Comparison of ENCODE assay signal across 8 cellular contexts in the genomic region with DNA sequence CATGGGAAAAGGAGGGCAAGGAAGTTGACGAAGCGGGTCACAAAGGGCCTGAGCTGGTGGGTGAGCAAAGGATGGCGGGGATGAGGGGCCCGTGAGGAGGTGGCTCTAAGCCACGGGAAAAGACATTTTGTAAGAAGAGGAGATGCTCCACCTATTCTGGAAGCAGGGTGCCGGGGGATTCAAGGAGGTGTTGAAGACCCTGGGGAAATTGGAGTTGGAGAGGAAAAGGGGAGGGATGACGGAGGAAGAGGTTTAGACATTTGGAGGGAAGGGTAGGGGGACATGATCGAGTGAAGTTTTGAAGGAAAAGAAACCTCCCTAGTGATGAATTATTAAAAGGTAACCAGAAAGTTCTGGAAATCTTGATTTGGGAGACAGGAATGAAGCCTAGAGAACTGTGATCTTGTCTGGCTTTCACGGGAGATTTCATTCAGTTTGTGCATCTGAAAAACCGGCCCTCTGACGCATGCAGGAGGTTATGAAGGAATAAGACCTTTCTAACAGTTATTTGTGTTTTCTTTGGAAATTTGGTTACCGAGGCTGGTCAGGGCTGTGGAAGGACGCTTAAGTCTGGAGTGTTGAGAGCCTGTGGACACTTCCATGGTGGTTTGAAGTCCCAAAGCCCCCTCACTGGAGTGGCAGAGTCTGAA. TPM values are rescaled to one million over a fixed set of nuclear protein-coding genes. Genes with fewer than 3 reads are reported as not detected.
DNase-seq lines count a peak whose midpoint lies in the region; ATAC-seq, FAIRE-seq and TF ChIP-seq lines count a peak whose summit lies in the region.

No MANE protein-coding gene starts in this region.

- dilution Hi-C loops in endothelial cell of umbilical vein (cut with MboI; ENCODE audit: extremely low pct_ligation_motif_present, low sequenced_read_pairs), result no loop called here

- H2AFZ ChIP-seq in endothelial cell of umbilical vein (ENCODE audit: low read depth, low read length) (peak overlapping the region; percentile 76), osteoblast (ENCODE audit: low read length) (peak overlapping the region; percentile 81)

- peaks cover 15% of the 10 kb centered on the region for H3K36me3 ChIP-seq in NT2/D1 (ENCODE audit: insufficient read depth, insufficient read length, low read length)
- no peaks in the 10 kb centered on the region for H3K36me3 ChIP-seq in endothelial cell of umbilical vein (ENCODE audit: control insufficient read depth in 2 of 2, extremely low read depth in 1 of 2, insufficient read depth in 2 of 2, low read length in 2 of 2)
- H3K36me3 ChIP-seq in osteoblast (ENCODE audit: insufficient read depth, low read length), result no peaks in the 10 kb centered on the region

- H3K4me3 ChIP-seq in NT2/D1 (ENCODE audit: insufficient read length, low read depth), result peak overlapping the region; percentile 85
- H3K4me3 ChIP-seq in endothelial cell of umbilical vein (replicated peaks in 1 of 3; ENCODE audit: insufficient read depth in 1 of 3, low read depth in 1 of 3, low read length in 3 of 3), result peak overlapping the region; percentile 34 to 79 (median 42)
- peak overlapping the region; percentile 75 for H3K4me3 ChIP-seq in osteoblast (ENCODE audit: insufficient read depth, low read length)

- intact Hi-C loops in endothelial cell of umbilical vein (cut with micrococcal nuclease), result no loop called here

- ATAC-seq in HG03095 (IDR thresholded peaks at IDR 0.05; ENCODE audit: unreplicated experiment) (no peak), HG03378 (IDR thresholded peaks at IDR 0.05; ENCODE audit: unreplicated experiment) (no peak)

- DNase-seq in NT2/D1 (ENCODE audit: low read depth, low spot score) (no peak), endothelial cell of umbilical vein (ENCODE audit: low read depth, low spot score) (no peak), osteoblast (ENCODE audit: insufficient read length, low spot score, missing footprints) (peak; percentile 92), NK-92 (lab: John Stamatoyannopoulos, UW; ENCODE audit: unreplicated experiment) (no peak)
- no peak for DNase-seq in stimulated activated CD4-positive, alpha-beta T cell treated with anti-CD3 and anti-CD28 coated beads, Interleukin-1b, Interleukin-23, amount 100 ng/mL, for 48 hours

- no TSS peak for BruUV-seq in endothelial cell of umbilical vein (replicated peaks; lab: Mats Ljungman, UMichigan)

- H3K9me3 ChIP-seq in NT2/D1 (ENCODE audit: insufficient read depth, low read length), result no peaks in the 10 kb centered on the region
- no peaks in the 10 kb centered on the region for H3K9me3 ChIP-seq in endothelial cell of umbilical vein (replicated peaks; ENCODE audit: control insufficient read depth, insufficient read depth, low read length)
- H3K9me3 ChIP-seq in osteoblast (ENCODE audit: low read depth, low read length), result no peaks in the 10 kb centered on the region

- TF ChIP-seq CTCF in C4-2B (conservative IDR thresholded peaks at IDR 0.05), result no peak
- TF ChIP-seq CTCF in endothelial cell of umbilical vein (IDR thresholded peaks at IDR 0.05; ENCODE audit: extremely low read depth in 1 of 2, insufficient read depth in 1 of 2, low read depth in 1 of 2, low read length in 2 of 2), result no peak
- TF ChIP-seq CTCF in osteoblast (IDR thresholded peaks at IDR 0.05; ENCODE audit: extremely low read depth, low read depth, low read length), result no peak

- H3K79me2 ChIP-seq in endothelial cell of umbilical vein (ENCODE audit: control insufficient read depth, insufficient read depth, low read length) (no peaks in the 10 kb centered on the region), osteoblast (ENCODE audit: insufficient read depth, low read length) (no peaks in the 10 kb centered on the region)

- CTCF ChIA-PET in endothelial cell of umbilical vein (lab: Charles Lee), result interaction anchor here (1.5 to 3.9 kb wide), 2 partner anchors 20 to 27 kb away, joined by 8 to 32 read pairs; no protein-coding TSS in a partner anchor

- H3K4me2 ChIP-seq in endothelial cell of umbilical vein (ENCODE audit: insufficient read depth, low read length) (peak overlapping the region; percentile 75), osteoblast (ENCODE audit: insufficient read depth, low read length) (peak overlapping the region; percentile 77)

- H3K27me3 ChIP-seq in NT2/D1 (ENCODE audit: insufficient read depth, insufficient read length), result peaks cover 46% of the 10 kb centered on the region
- H3K27me3 ChIP-seq in endothelial cell of umbilical vein (ENCODE audit: control insufficient read depth in 2 of 2, insufficient read depth in 2 of 2, low read length in 2 of 2), result peaks cover 3 to 11% of the 10 kb centered on the region in 2 experiments
- peaks cover 13% of the 10 kb centered on the region for H3K27me3 ChIP-seq in osteoblast (ENCODE audit: insufficient read depth, low read length)

- H3K27ac ChIP-seq in C4-2B (peak overlapping the region; percentile 50; the same call in 1 of the 2 replicates), endothelial cell of umbilical vein (ENCODE audit: insufficient read depth, low read depth, low read length) (no peak overlapping the region), osteoblast (ENCODE audit: low read depth, low read length) (no peak overlapping the region)

- H4K20me1 ChIP-seq in endothelial cell of umbilical vein (replicated peaks; ENCODE audit: control insufficient read depth, extremely low read depth, insufficient read depth, low read length) (no peaks in the 10 kb centered on the region), osteoblast (ENCODE audit: insufficient read depth, low read length) (peaks cover 17% of the 10 kb centered on the region)

- no peak for FAIRE-seq in endothelial cell of umbilical vein (lab: Jason Lieb, UNC)

- POLR2A ChIA-PET in endothelial cell of umbilical vein (lab: Charles Lee), result no interaction called here

- H3K4me1 ChIP-seq in NT2/D1 (ENCODE audit: insufficient read depth, insufficient read length) (peaks cover 3% of the 10 kb centered on the region), endothelial cell of umbilical vein (ENCODE audit: control insufficient read depth, extremely low read depth, insufficient read depth, low read length) (peaks cover 4% of the 10 kb centered on the region), osteoblast (ENCODE audit: insufficient read depth, low read length) (peaks cover 6% of the 10 kb centered on the region)

- H3K9ac ChIP-seq in NT2/D1 (ENCODE audit: insufficient read length, low read depth) (peak overlapping the region; percentile 95), endothelial cell of umbilical vein (replicated peaks; ENCODE audit: extremely low read depth, insufficient read depth, low read length) (peak overlapping the region; percentile 47)

- no peak for TF ChIP-seq POLR2A in endothelial cell of umbilical vein (IDR thresholded peaks at IDR 0.05; ENCODE audit: low read depth, low read length)

- no peaks in the 10 kb centered on the region for H3K9me1 ChIP-seq in endothelial cell of umbilical vein (replicated peaks; ENCODE audit: control insufficient read depth, extremely low read depth, insufficient read depth, low read length)

TF ChIP-seq in endothelial cell of umbilical vein, 7 proteins besides CTCF, POLR2A, EP300 and RAD21:
- TF ChIP-seq FOS (IDR thresholded peaks at IDR 0.05; ENCODE audit: borderline replicate concordance, insufficient read depth, low read length), result no peak
- no peak for TF ChIP-seq MYC (IDR thresholded peaks at IDR 0.05; ENCODE audit: low read depth, low read length)
- TF ChIP-seq JUN (IDR thresholded peaks at IDR 0.05; ENCODE audit: borderline replicate concordance, insufficient read depth, insufficient read length, low read depth), result no peak
- TF ChIP-seq POLR2AphosphoS5 (IDR thresholded peaks at IDR 0.05; ENCODE audit: insufficient read depth, low read depth, low read length), result no peak
- TF ChIP-seq, protein P1, sequence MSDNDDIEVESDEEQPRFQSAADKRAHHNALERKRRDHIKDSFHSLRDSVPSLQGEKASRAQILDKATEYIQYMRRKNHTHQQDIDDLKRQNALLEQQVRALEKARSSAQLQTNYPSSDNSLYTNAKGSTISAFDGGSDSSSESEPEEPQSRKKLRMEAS (IDR thresholded peaks at IDR 0.05; ENCODE audit: insufficient read depth, insufficient read length), result no peak
- no peak for TF ChIP-seq GATA2 (IDR thresholded peaks at IDR 0.05; ENCODE audit: insufficient read depth, insufficient read length, low read depth, low read length)
- no peak for TF ChIP-seq EZH2 (IDR thresholded peaks at IDR 0.05; ENCODE audit: borderline replicate concordance, low read depth, low read length, severe bottlenecking)

RNA-seq across cellular contexts. Expression of a gene that starts 1.4 kb away (rescaled TPM):
- total RNA-seq in endothelial cell of umbilical vein (13.0 and 13.2 TPM in 2 replicates), osteoblast (19.9 and 23.9 TPM in 2 replicates)
- 16.4 and 16.5 TPM in 2 replicates for polyA plus RNA-seq in endothelial cell of umbilical vein
- 10.2 and 12.0 TPM in 2 replicates for polyA plus RNA-seq in endothelial cell of umbilical vein (2011; cell fraction: cytosol; rRNA removed)
- 27.0 and 29.9 TPM in 2 replicates for polyA plus RNA-seq in endothelial cell of umbilical vein (2011; cell fraction: nucleus; rRNA removed)
- 7.3 and 12.4 TPM in 2 replicates for polyA plus RNA-seq in endothelial cell of umbilical vein (2012)
- polyA minus RNA-seq in endothelial cell of umbilical vein, result 20.3 and 27.1 TPM in 2 replicates
- polyA minus RNA-seq in endothelial cell of umbilical vein (2011; cell fraction: cytosol; rRNA and poly(A)+ RNA removed), result not detected
- polyA minus RNA-seq in endothelial cell of umbilical vein (2011; cell fraction: nucleus; rRNA and poly(A)+ RNA removed), result 8.1 and 9.0 TPM in 2 replicates

RNA-seq across cellular contexts. Expression of a gene that starts 35.0 kb away (rescaled TPM):
- total RNA-seq in endothelial cell of umbilical vein (11.0 and 13.5 TPM in 2 replicates), osteoblast (10.1 and 11.2 TPM in 2 replicates)
- 10.0 and 10.8 TPM in 2 replicates for polyA plus RNA-seq in endothelial cell of umbilical vein
- 7.9 and 8.7 TPM in 2 replicates for polyA plus RNA-seq in endothelial cell of umbilical vein (2011; cell fraction: cytosol; rRNA removed)
- polyA plus RNA-seq in endothelial cell of umbilical vein (2011; cell fraction: nucleus; rRNA removed), result 24.8 and 25.7 TPM in 2 replicates
- polyA plus RNA-seq in endothelial cell of umbilical vein (2012), result 12.2 and 13.3 TPM in 2 replicates
- 25.6 and 27.4 TPM in 2 replicates for polyA minus RNA-seq in endothelial cell of umbilical vein
- 10.4 TPM for polyA minus RNA-seq in endothelial cell of umbilical vein (2011; cell fraction: cytosol; rRNA and poly(A)+ RNA removed)
- polyA minus RNA-seq in endothelial cell of umbilical vein (2011; cell fraction: nucleus; rRNA and poly(A)+ RNA removed), result 13.8 and 22.9 TPM in 2 replicates

RNA-seq across cellular contexts. Expression of a gene that starts 45.3 kb away (rescaled TPM):
- total RNA-seq in endothelial cell of umbilical vein, result 0.16 TPM in 1 of 2 replicates, not detected in the other
- polyA plus RNA-seq in endothelial cell of umbilical vein, result 0.21 and 0.32 TPM in 2 replicates
- polyA plus RNA-seq in endothelial cell of umbilical vein (2011; cell fraction: cytosol; rRNA removed), result 0.31 and 0.42 TPM in 2 replicates
- polyA plus RNA-seq in endothelial cell of umbilical vein (2011; cell fraction: nucleus; rRNA removed), result 0.24 TPM in 1 of 2 replicates, not detected in the other
- 0.58 and 0.80 TPM in 2 replicates for polyA plus RNA-seq in endothelial cell of umbilical vein (2012)
- 0.45 and 0.73 TPM in 2 replicates for polyA minus RNA-seq in endothelial cell of umbilical vein
- 2.0 TPM for polyA minus RNA-seq in endothelial cell of umbilical vein (2011; cell fraction: cytosol; rRNA and poly(A)+ RNA removed)
- not detected in 2 replicates for polyA minus RNA-seq in endothelial cell of umbilical vein (2011; cell fraction: nucleus; rRNA and poly(A)+ RNA removed)
- under 0.01 and 0.36 TPM in 2 replicates for total RNA-seq in osteoblast
